In the genomic region with DNA sequence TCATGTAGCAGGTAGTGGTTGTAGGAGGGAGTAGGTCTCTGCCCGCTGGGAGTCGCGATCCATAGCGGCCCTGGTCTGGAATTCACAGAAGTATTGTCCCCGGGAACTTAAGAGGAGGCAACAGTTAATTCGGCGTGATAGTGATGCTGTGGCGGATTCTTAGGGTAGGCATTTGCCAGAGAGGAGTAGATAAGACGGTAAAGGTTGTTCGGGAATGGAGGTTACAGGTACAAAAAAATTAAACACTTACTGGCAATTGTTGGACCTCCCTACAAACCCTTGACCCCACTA, we compare ENCODE assay signal across 8 cellular contexts. TPM values are rescaled to one million over a fixed set of nuclear protein-coding genes. Genes with fewer than 3 reads are reported as not detected.
A peak's percentile ranks its signal among the peaks of the same experiment; 100 is the strongest.
DNase-seq lines count a peak whose midpoint lies in the region; ATAC-seq and TF ChIP-seq lines count a peak whose summit lies in the region.

No MANE protein-coding gene starts in this region.

- ATAC-seq in heart left ventricle = no peak
- no peak for ATAC-seq in left ventricle myocardium superior
- ATAC-seq in HG03521 (IDR thresholded peaks at IDR 0.05; ENCODE audit: unreplicated experiment) = no peak

- H3K4me1 ChIP-seq in heart left ventricle (peaks cover 5 to 62% (median 48%) of the 10 kb centered on the region in 12 donors), mesenchymal stem cell (ENCODE audit: control insufficient read depth, insufficient read depth, low read depth, low read length) (peaks cover 15% of the 10 kb centered on the region), uterus (peaks cover 14 to 22% of the 10 kb centered on the region in 2 donors)

- H3K36me3 ChIP-seq in heart left ventricle = peaks cover 0 to 23% (median 6%) of the 10 kb centered on the region in 9 donors
- H3K36me3 ChIP-seq in mesenchymal stem cell (ENCODE audit: control insufficient read depth in 1 of 2, insufficient read depth in 2 of 2, low read depth in 1 of 2, low read length in 2 of 2) = peaks cover 0 to 24% of the 10 kb centered on the region in 2 experiments
- no peaks in the 10 kb centered on the region for H3K36me3 ChIP-seq in uterus

- H3K27ac Mint-ChIP-seq in brain = peak overlapping the region; percentile 92 to 97 (median 96)

- H2BK120ac ChIP-seq in mesenchymal stem cell (ENCODE audit: low read depth, low read length) = peak overlapping the region; percentile 65

- DNase-seq in heart left ventricle (no peak), left ventricle myocardium superior (no peak), mesenchymal stem cell (no peak), uterus (no peak), NCI-H2107 treated with DMSO at 0.1 percent for 48 hours (lab: John Stamatoyannopoulos, UW; ENCODE audit: unreplicated experiment) (no peak), H4 (ENCODE audit: low spot score) (no peak)

- H3K9me3 ChIP-seq in heart left ventricle (no peaks in the 10 kb centered on the region), mesenchymal stem cell (ENCODE audit: control insufficient read depth, low read length) (no peaks in the 10 kb centered on the region), uterus (no peaks in the 10 kb centered on the region)

- peak overlapping the region; percentile 89 for H4K91ac ChIP-seq in mesenchymal stem cell (ENCODE audit: low read length)

- peak overlapping the region; percentile 84 to 91 for H3K18ac ChIP-seq in mesenchymal stem cell (ENCODE audit: low read depth in 1 of 2, low read length in 2 of 2)

- 1 to 4% (median 2%) methylated on average over 10 of the region's 10 CpGs for WGBS in heart left ventricle, 4 donors
- 2% methylated on average over 7 of the region's 10 CpGs for WGBS in mesenchymal stem cell

- H3K27ac ChIP-seq in heart left ventricle (peak overlapping the region; percentile 86 to 97 (median 94)), mesenchymal stem cell (ENCODE audit: low read length, poor library complexity, severe bottlenecking) (peak overlapping the region; percentile 96), uterus (peak overlapping the region; percentile 91 to 94)

- H3K4me1 Mint-ChIP-seq in brain = peaks cover 84% of the 10 kb centered on the region

- H2BK15ac ChIP-seq in mesenchymal stem cell (ENCODE audit: low read depth, poor library complexity, severe bottlenecking) = no peak overlapping the region

- peak overlapping the region; percentile 53 for H2AK5ac ChIP-seq in mesenchymal stem cell (ENCODE audit: low read length, severe bottlenecking)

- peaks cover 8% of the 10 kb centered on the region for H3K79me1 ChIP-seq in mesenchymal stem cell (replicated peaks; ENCODE audit: low read length, poor library complexity, severe bottlenecking)

- intact Hi-C loops in heart left ventricle (cut with DNase I) = loop anchor here in 3 of 10 donors (2.0 to 10.0 kb wide), 3 partner anchors 285 to 345 kb away; no protein-coding TSS in a partner anchor
- intact Hi-C loops in left ventricle myocardium superior (cut with micrococcal nuclease) = no loop called here
- intact Hi-C loops in uterus (cut with DNase I; ENCODE audit: low total_unique reads) = no loop called here

- TF ChIP-seq POLR2A in heart left ventricle (IDR thresholded peaks at IDR 0.05) (no peak), uterus (IDR thresholded peaks at IDR 0.05) (no peak)

- H3K27me3 Mint-ChIP-seq in brain = peaks cover 7% of the 10 kb centered on the region

- peak overlapping the region; percentile 91 to 98 (median 97) for H3K4me3 Mint-ChIP-seq in brain

- no peaks in the 10 kb centered on the region for H3K27me3 ChIP-seq in heart left ventricle
- H3K27me3 ChIP-seq in mesenchymal stem cell (ENCODE audit: control insufficient read depth in 1 of 2, insufficient read depth in 1 of 2, low read length in 2 of 2) = no peaks in the 10 kb centered on the region
- no peaks in the 10 kb centered on the region for H3K27me3 ChIP-seq in uterus

- peak overlapping the region; percentile 70 to 97 (median 85) for H3K4me3 ChIP-seq in heart left ventricle
- H3K4me3 ChIP-seq in mesenchymal stem cell (ENCODE audit: insufficient read depth in 1 of 2, low read depth in 1 of 2, low read length in 2 of 2) = peak overlapping the region; percentile 67 to 97
- H3K4me3 ChIP-seq in uterus = peak overlapping the region; percentile 75 to 86

- H3K9ac ChIP-seq in mesenchymal stem cell (ENCODE audit: low read length) = peak overlapping the region; percentile 97

- H3K14ac ChIP-seq in mesenchymal stem cell (ENCODE audit: low read length in 2 of 2) = peak overlapping the region in 1 of 2 experiments; percentile 96

- peak overlapping the region; percentile 69 to 90 for H3K4ac ChIP-seq in mesenchymal stem cell (ENCODE audit: low read depth in 1 of 2, low read length in 2 of 2)

- H3K4me2 ChIP-seq in mesenchymal stem cell (ENCODE audit: low read length, poor library complexity, severe bottlenecking) = peak overlapping the region; percentile 64

- H2AFZ ChIP-seq in mesenchymal stem cell (ENCODE audit: low read depth, low read length) = peak overlapping the region; percentile 46

- H3K9me3 Mint-ChIP-seq in brain = peaks cover 0 to 10% (median 3%) of the 10 kb centered on the region in 5 experiments

- H2BK12ac ChIP-seq in mesenchymal stem cell (ENCODE audit: low read length in 2 of 2) = peak overlapping the region in 1 of 2 experiments; percentile 18

- TF ChIP-seq CTCF in heart left ventricle (IDR thresholded peaks at IDR 0.05) = no peak
- no peak for TF ChIP-seq CTCF in brain (conservative IDR thresholded peaks at IDR 0.05)
- TF ChIP-seq CTCF in uterus (IDR thresholded peaks at IDR 0.05) = no peak

- no peak overlapping the region for H2BK5ac ChIP-seq in mesenchymal stem cell (ENCODE audit: low read depth, low read length, poor library complexity, severe bottlenecking)

- peak overlapping the region in 1 of 2 experiments; percentile 93 for H3K23ac ChIP-seq in mesenchymal stem cell (ENCODE audit: low read length in 2 of 2)

- H3K36me3 Mint-ChIP-seq in brain = peaks cover 41% of the 10 kb centered on the region

- H4K8ac ChIP-seq in mesenchymal stem cell (ENCODE audit: low read length) = peak overlapping the region; percentile 70

RNA-seq across cellular contexts. Expression of gene SMC5, which starts 0.7 kb away (rescaled TPM):
- total RNA-seq in heart left ventricle (10 to 100 TPM in 7 of 9 donors, 1 to 10 TPM in 2; 8.4 to 14.6 (median 11.4) TPM), left ventricle myocardium superior (10.5 TPM), uterus (10 to 100 TPM; 17.9 to 65.5 (median 35.4) TPM)
- polyA plus RNA-seq in heart left ventricle (10 to 100 TPM in 1 of 2 donors, 1 to 10 TPM in 1; 6.8 to 11.0 TPM), brain (ENCODE audit: insufficient read depth, low read depth, low replicate concordance) (3.6 TPM)
- polyA plus RNA-seq in mesenchymal stem cell (2013, experiment 1 of 2) = 22.6 TPM
- polyA plus RNA-seq in mesenchymal stem cell (2013, experiment 2 of 2) = 22.2 TPM
- 10.8 and 15.3 TPM in 2 replicates for total RNA-seq in H4 (2014; rRNA removed; shearing (Covaris generic))
